13 cellular contexts compared by ENCODE assay signal in the genomic region with DNA sequence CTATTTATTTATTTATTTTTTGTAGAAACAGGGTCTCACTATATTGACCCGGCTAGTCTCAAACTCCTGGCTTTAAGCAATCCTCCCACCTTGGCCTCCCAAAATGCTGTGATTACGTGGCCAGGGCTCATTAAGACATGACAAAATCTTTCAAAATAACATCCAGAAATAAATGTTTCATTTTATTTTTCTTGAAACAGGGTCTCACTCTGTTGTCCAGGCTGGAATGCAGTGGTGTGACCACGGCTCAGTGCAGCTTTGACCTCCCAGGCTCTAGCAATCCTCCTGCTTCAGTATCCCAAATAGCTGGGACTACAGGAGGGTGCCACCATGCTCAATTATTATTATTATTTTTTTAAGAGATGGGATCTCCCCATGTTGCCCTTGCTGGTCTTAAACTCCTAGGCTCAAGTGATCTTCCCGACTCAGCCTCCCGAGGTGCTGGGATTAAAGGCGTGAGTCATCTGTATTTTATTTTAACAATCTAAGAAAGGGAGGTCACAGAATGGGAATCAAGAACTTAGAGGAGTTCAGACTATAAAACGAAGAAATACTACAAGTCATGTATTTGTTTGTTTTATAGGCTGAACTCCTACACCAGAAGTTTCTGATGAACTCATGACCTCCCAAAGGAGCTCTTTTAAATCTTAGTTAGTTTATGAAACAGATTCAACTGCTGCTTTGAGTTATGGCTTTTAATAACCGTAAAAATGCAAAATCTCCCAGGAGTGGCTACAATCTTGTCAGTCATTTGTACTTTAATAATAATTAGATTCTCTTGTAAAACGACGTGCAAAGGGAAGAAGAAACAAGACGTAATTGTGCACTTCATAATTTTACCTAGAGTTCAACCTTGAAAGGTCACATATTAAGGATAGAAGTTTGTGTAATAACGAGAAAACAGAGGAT. TPM values are rescaled to one million over a fixed set of nuclear protein-coding genes. Genes with fewer than 3 reads are reported as not detected.
DNase-seq lines count a peak whose midpoint lies in the region; ATAC-seq and TF ChIP-seq lines count a peak whose summit lies in the region.
"Had no signal": no experiment of that assay in that cellular context is flagged by ENCODE, and none has a peak within 500 bp of the region (broad histone marks: within the 10 kb centered on the region; RNA-seq: fewer than 3 reads in every experiment).

No MANE protein-coding gene starts in this region.

- no peaks in the 10 kb centered on the region for H3K9me3 ChIP-seq in Panc1 (ENCODE audit: control insufficient read depth, insufficient read depth, low read depth, low read length)
- no peaks in the 10 kb centered on the region for H3K9me3 ChIP-seq in tibial nerve
- peaks cover 7% of the 10 kb centered on the region; the same call in 1 of the 2 replicates for H3K9me3 ChIP-seq in Caco-2
- H3K9me3 ChIP-seq: body of pancreas had no signal

- no peak for TF ChIP-seq EP300 in tibial nerve (IDR thresholded peaks at IDR 0.05)

- no peak for DNase-seq in activated T-cell treated with anti-CD3 and anti-CD28 coated beads, Interleukin-2, amount 50 U/mL, for 72 hours
- no peak for DNase-seq in activated T-cell treated with anti-CD3 and anti-CD28 coated beads, Interleukin-2, amount 50 U/mL, for 4 hours
- DNase-seq in Panc1 (ENCODE audit: low read depth, low spot score) (no peak), fibroblast of mammary gland (ENCODE audit: low read depth) (peak; percentile 50), tibial nerve (ENCODE audit: low spot score in 2 of 2) (no peak), hippocampal formation (lab: John Stamatoyannopoulos, UW) (no peak), erythroblast (lab: John Stamatoyannopoulos, UW) (no peak), Caco-2 (no peak)
- DNase-seq: activated CD8-positive, alpha-beta memory T cell treated with anti-CD3 and anti-CD28 coated beads, Interleukin-2, amount 50 U/mL, for 4 hours; body of pancreas; OCI-M1; stimulated activated CD4-positive, alpha-beta T cell treated with anti-CD3 and anti-CD28 coated beads, Interleukin-1b, Interleukin-23, amount 100 ng/mL, for 48 hours had no signal

- BruUV-seq in Panc1 (replicated peaks; lab: Mats Ljungman, UMichigan) (no TSS peak), Caco-2 (replicated peaks; lab: Mats Ljungman, UMichigan) (no TSS peak)

- H3K4me1 ChIP-seq in Panc1 (ENCODE audit: control insufficient read depth, insufficient read depth, low read length) (peaks cover 26% of the 10 kb centered on the region; the same call in 1 of the 2 replicates), tibial nerve (peaks cover 0 to 33% (median 13%) of the 10 kb centered on the region in 4 donors), Caco-2 (no peaks in the 10 kb centered on the region; the same call in 1 of the 2 replicates)

- POLR2A ChIA-PET in Panc1 (lab: Charles Lee): interaction anchor here (0.6 to 0.7 kb wide), 2 partner anchors 43 to 1689 kb away, joined by 3 to 9 read pairs; no protein-coding TSS in a partner anchor
- POLR2A ChIA-PET in Caco-2 (lab: Charles Lee): interaction anchor here (1.1 kb wide), 1 partner anchor 34 kb away, joined by 3 read pairs; a partner anchor contains a TSS

- no peaks in the 10 kb centered on the region for H3K27me3 Mint-ChIP-seq in activated T-cell treated with anti-CD3 and anti-CD28 coated beads, Interleukin-2, amount 50 U/mL, for 72 hours (ENCODE audit: low read depth)
- H3K27me3 Mint-ChIP-seq in activated T-cell treated with anti-CD3 and anti-CD28 coated beads, Interleukin-2, amount 50 U/mL, for 4 hours (ENCODE audit: low read depth): no peaks in the 10 kb centered on the region
- peaks cover 4% of the 10 kb centered on the region for H3K27me3 Mint-ChIP-seq in Caco-2 (ENCODE audit: insufficient read depth, unreplicated experiment)

- ATAC-seq in activated T-cell treated with anti-CD3 and anti-CD28 coated beads, Interleukin-2, amount 50 U/mL, for 72 hours (replicated peaks in 1 of 2): no peak
- ATAC-seq in activated T-cell treated with anti-CD3 and anti-CD28 coated beads, Interleukin-2, amount 50 U/mL, for 4 hours: no peak
- no peak for ATAC-seq in Panc1
- ATAC-seq: body of pancreas; naive thymus-derived CD8-positive, alpha-beta T cell had no signal

- peaks cover 10 to 11% of the 10 kb centered on the region in 2 donors for H3K9me3 Mint-ChIP-seq in activated T-cell treated with anti-CD3 and anti-CD28 coated beads, Interleukin-2, amount 50 U/mL, for 72 hours
- peaks cover 4% of the 10 kb centered on the region for H3K9me3 Mint-ChIP-seq in activated T-cell treated with anti-CD3 and anti-CD28 coated beads, Interleukin-2, amount 50 U/mL, for 4 hours
- peaks cover 18% of the 10 kb centered on the region for H3K9me3 Mint-ChIP-seq in Caco-2 (ENCODE audit: unreplicated experiment)

- peaks cover 26% of the 10 kb centered on the region for H3K4me1 Mint-ChIP-seq in activated T-cell treated with anti-CD3 and anti-CD28 coated beads, Interleukin-2, amount 50 U/mL, for 72 hours (ENCODE audit: low read depth)
- peaks cover 24% of the 10 kb centered on the region for H3K4me1 Mint-ChIP-seq in activated T-cell treated with anti-CD3 and anti-CD28 coated beads, Interleukin-2, amount 50 U/mL, for 4 hours (ENCODE audit: low read depth)
- no peaks in the 10 kb centered on the region for H3K4me1 Mint-ChIP-seq in Caco-2 (ENCODE audit: low read depth, unreplicated experiment)

- intact Hi-C loops in Panc1 (cut with micrococcal nuclease; ENCODE audit: unreplicated experiment) (no loop called here), Caco-2 (cut with micrococcal nuclease; ENCODE audit: unreplicated experiment) (no loop called here)

- H3K36me3 ChIP-seq in Panc1 (ENCODE audit: control insufficient read depth, insufficient read depth, low read length) (no peaks in the 10 kb centered on the region; the same call in 1 of the 2 replicates), tibial nerve (no peaks in the 10 kb centered on the region), Caco-2 (ENCODE audit: control insufficient read depth, insufficient read depth, low read length) (no peaks in the 10 kb centered on the region)

- H3K27me3 ChIP-seq in Panc1 (ENCODE audit: control insufficient read depth, insufficient read depth, low read length) (no peaks in the 10 kb centered on the region), tibial nerve (no peaks in the 10 kb centered on the region), Caco-2 (replicated peaks; ENCODE audit: control insufficient read depth, insufficient read depth, low read length) (no peaks in the 10 kb centered on the region)
- H3K27me3 ChIP-seq: body of pancreas had no signal

- H3K27ac Mint-ChIP-seq in activated T-cell treated with anti-CD3 and anti-CD28 coated beads, Interleukin-2, amount 50 U/mL, for 72 hours: no peak overlapping the region
- H3K27ac Mint-ChIP-seq in Caco-2 (ENCODE audit: unreplicated experiment): no peak overlapping the region

- CTCF ChIA-PET in Panc1 (lab: Charles Lee): no interaction called here
- CTCF ChIA-PET in Caco-2 (lab: Charles Lee): no interaction called here

- in situ Hi-C loops in Panc1 (cut with HindIII; ENCODE audit: low pct_unique_long_range_greater_than_20kb, low sequenced_read_pairs): no loop called here

- WGBS in tibial nerve, 2 donors: 73 to 74% methylated on average over 12 of the region's 12 CpGs

- H3K4me3 ChIP-seq in Panc1 (ENCODE audit: low read depth in 2 of 2, low read length in 2 of 2) (no peak overlapping the region; a peak in 2 of 4 replicates), fibroblast of mammary gland (ENCODE audit: control insufficient read depth, low read depth, low read length) (peak overlapping the region; percentile 61), tibial nerve (no peak overlapping the region), Caco-2 (ENCODE audit: low read depth, low read length) (no peak overlapping the region; the same call in 1 of the 2 replicates)
- H3K4me3 ChIP-seq: body of pancreas had no signal

- peak overlapping the region; percentile 49 to 92 for H3K4me3 Mint-ChIP-seq in activated T-cell treated with anti-CD3 and anti-CD28 coated beads, Interleukin-2, amount 50 U/mL, for 72 hours
- H3K4me3 Mint-ChIP-seq in activated T-cell treated with anti-CD3 and anti-CD28 coated beads, Interleukin-2, amount 50 U/mL, for 4 hours: no peak overlapping the region
- H3K4me3 Mint-ChIP-seq in Caco-2 (ENCODE audit: unreplicated experiment): no peak overlapping the region

- TF ChIP-seq POLR2A in tibial nerve (IDR thresholded peaks at IDR 0.05) (no peak), erythroblast (IDR thresholded peaks at IDR 0.05; ENCODE audit: low read length) (no peak)

- no peak for TF ChIP-seq CTCF in Panc1 (IDR thresholded peaks at IDR 0.05)
- no peak for TF ChIP-seq CTCF in fibroblast of mammary gland (conservative IDR thresholded peaks at IDR 0.05; ENCODE audit: control insufficient read depth, insufficient read depth, low read depth, low read length)
- TF ChIP-seq CTCF in tibial nerve (IDR thresholded peaks at IDR 0.05): no peak
- no peak for TF ChIP-seq CTCF in Caco-2 (IDR thresholded peaks at IDR 0.05; ENCODE audit: insufficient read depth in 1 of 2, low read depth in 1 of 2, low read length in 1 of 2, severe bottlenecking in 1 of 2, unreplicated experiment in 1 of 2)

- H3K27ac ChIP-seq in Panc1 (ENCODE audit: low read length) (peak overlapping the region; percentile 95), tibial nerve (peak overlapping the region in 3 of 4 donors; percentile 98 to 99 (median 99))

- peaks cover 9 to 10% of the 10 kb centered on the region in 2 donors for H3K36me3 Mint-ChIP-seq in activated T-cell treated with anti-CD3 and anti-CD28 coated beads, Interleukin-2, amount 50 U/mL, for 72 hours (ENCODE audit: insufficient read depth in 2 of 2)
- no peaks in the 10 kb centered on the region for H3K36me3 Mint-ChIP-seq in activated T-cell treated with anti-CD3 and anti-CD28 coated beads, Interleukin-2, amount 50 U/mL, for 4 hours (ENCODE audit: insufficient read depth)
- H3K36me3 Mint-ChIP-seq in Caco-2 (ENCODE audit: insufficient read depth, unreplicated experiment): peaks cover 11% of the 10 kb centered on the region

RNA-seq across cellular contexts. Expression of a gene that starts 2.1 kb away (rescaled TPM):
- 10 to 100 TPM; 39.7 to 41.3 TPM for total RNA-seq in activated T-cell treated with anti-CD3 and anti-CD28 coated beads, Interleukin-2, amount 50 U/mL, for 72 hours
- total RNA-seq in activated T-cell treated with anti-CD3 and anti-CD28 coated beads, Interleukin-2, amount 50 U/mL, for 4 hours: 10 to 100 TPM; 13.5 to 16.2 (median 16.1) TPM
- total RNA-seq in Panc1 (2021; ENCODE audit: unreplicated experiment) (35.0 TPM), tibial nerve (10 to 100 TPM; 20.1 to 34.1 (median 31.3) TPM), Caco-2 (2022) (31.6 and 32.7 TPM in 2 replicates)
- 21.3 TPM for polyA plus RNA-seq in Panc1 (2012; ENCODE audit: insufficient read length)

RNA-seq across cellular contexts. Expression of a gene that starts 33.3 kb away (rescaled TPM):
- total RNA-seq in activated T-cell treated with anti-CD3 and anti-CD28 coated beads, Interleukin-2, amount 50 U/mL, for 72 hours: 1 to 10 TPM; 6.7 to 7.8 TPM
- total RNA-seq in activated T-cell treated with anti-CD3 and anti-CD28 coated beads, Interleukin-2, amount 50 U/mL, for 4 hours: 1 to 10 TPM; 3.5 to 4.1 (median 3.8) TPM
- total RNA-seq in Panc1 (2021; ENCODE audit: unreplicated experiment): 10.9 TPM
- 10.5 TPM for polyA plus RNA-seq in Panc1 (2012; ENCODE audit: insufficient read length)
- 10 to 100 TPM; 17.5 to 26.3 (median 19.4) TPM for total RNA-seq in tibial nerve
- total RNA-seq in Caco-2 (2022): 9.8 and 10.1 TPM in 2 replicates

Comparison
In these comparisons a context has a peak if more than half of its experiments do, and no peak if none do; other contexts are left out.
1. H3K4me3 Mint-ChIP-seq: peak in activated T-cell treated with anti-CD3 and anti-CD28 coated beads, Interleukin-2, amount 50 U/mL, for 72 hours (2 of 2); none in activated T-cell treated with anti-CD3 and anti-CD28 coated beads, Interleukin-2, amount 50 U/mL, for 4 hours (single experiment) and Caco-2 (single experiment).